8 cellular contexts compared by ENCODE assay signal in genomic region chrX:76151537-76151936, GRCh38. TPM values are rescaled to one million over a fixed set of nuclear protein-coding genes. Genes with fewer than 3 reads are reported as not detected.
DNase-seq lines count a peak whose midpoint lies in the region; ATAC-seq, FAIRE-seq and TF ChIP-seq lines count a peak whose summit lies in the region.
"Not testable (repeated sequence)": the region's sequence is repeated elsewhere in the genome, so short reads cannot be mapped to it uniquely, and the experiment has no call there.

No MANE protein-coding gene starts in this region.

- not testable (repeated sequence) for H3K27ac Mint-ChIP-seq in stimulated activated naive B cell treated with anti-CD40 and anti-IgM and Interleukin-4, amounts not matched to agents 10 μg/mL and 1 μg/mL and 100 μg/mL, for 72 hours

- H3K4me1 Mint-ChIP-seq in stimulated activated naive B cell treated with anti-CD40 and anti-IgM and Interleukin-4, amounts not matched to agents 10 μg/mL and 1 μg/mL and 100 μg/mL, for 72 hours = peaks cover 8 to 10% of the 10 kb centered on the region in 2 donors

- H4K20me1 ChIP-seq in GM12878 (ENCODE audit: control insufficient read depth, insufficient read depth) = not testable (repeated sequence)

- TF ChIP-seq RAD21 in GM12878 (IDR thresholded peaks at IDR 0.05; ENCODE audit: insufficient read depth, low read depth, low read length) = not testable (repeated sequence)

- not testable (repeated sequence) for H3K36me3 Mint-ChIP-seq in stimulated activated naive B cell treated with anti-CD40 and anti-IgM and Interleukin-4, amounts not matched to agents 10 μg/mL and 1 μg/mL and 100 μg/mL, for 72 hours

- peak; percentile 92 for FAIRE-seq in GM12878 (lab: Jason Lieb, UNC)

- intact Hi-C loops in GM12878 (cut with micrococcal nuclease; ENCODE audit: unreplicated experiment) = not testable (repeated sequence)

- SMC1A ChIA-PET in GM12878 (lab: Charles Lee; ENCODE audit: uncharacterized antibody, unreplicated experiment) = not testable (repeated sequence)

- H3K9me3 ChIP-seq in GM12878 (replicated peaks; ENCODE audit: control insufficient read depth, insufficient read depth, low read length) = not testable (repeated sequence)

- H3K4me2 ChIP-seq in GM12878 (ENCODE audit: control insufficient read depth, insufficient read depth) = not testable (repeated sequence)

- CTCF ChIA-PET in GM12878 (lab: Yijun Ruan, JAX) = not testable (repeated sequence)

- H3K27me3 Mint-ChIP-seq in stimulated activated naive B cell treated with anti-CD40 and anti-IgM and Interleukin-4, amounts not matched to agents 10 μg/mL and 1 μg/mL and 100 μg/mL, for 72 hours = peaks cover 0 to 10% of the 10 kb centered on the region in 2 donors

- WGBS in GM12878 (ENCODE audit: insufficient coverage, insufficient replicate concordance, low lambda C conversion rate, missing lambda C conversion rate) = no CpG with 5 or more reads among the region's 7 CpGs

- BruUV-seq in GM12878 (replicated peaks; lab: Mats Ljungman, UMichigan) = not testable (repeated sequence)

- not testable (repeated sequence) for TF ChIP-seq CTCF in GM12878 (IDR thresholded peaks at IDR 0.05 in 2 of 3, conservative IDR thresholded peaks at IDR 0.05 in 1 of 3; ENCODE audit: control insufficient read depth in 2 of 3, extremely low read depth in 1 of 3, insufficient read depth in 1 of 3, low read depth in 3 of 3, low read length in 3 of 3)

- H2AFZ ChIP-seq in GM12878 (ENCODE audit: control insufficient read depth, low read depth, low read length) = not testable (repeated sequence)

- TF ChIP-seq EP300 in GM12878 (IDR thresholded peaks at IDR 0.05; ENCODE audit: borderline replicate concordance in 1 of 2, control insufficient read depth in 1 of 2, low read depth in 2 of 2, low read length in 2 of 2) = not testable (repeated sequence)

- not testable (repeated sequence) for H3K27me3 ChIP-seq in GM12878 (replicated peaks in 1 of 2; ENCODE audit: control insufficient read depth in 2 of 2, insufficient read depth in 2 of 2, low read length in 1 of 2)

- not testable (repeated sequence) for H3K79me2 ChIP-seq in GM12878 (ENCODE audit: control insufficient read depth, insufficient read depth, low read length)

- POLR2A ChIA-PET in GM12878 (lab: Charles Lee) = not testable (repeated sequence)

- DNase-seq in GM12878 (ENCODE audit: low read depth, low spot score); stimulated activated naive B cell treated with anti-CD40 and anti-IgM and Interleukin-4, amounts not matched to agents 10 μg/mL and 1 μg/mL and 100 μg/mL, for 72 hours: not testable (repeated sequence)

- not testable (repeated sequence) for H3K9me3 Mint-ChIP-seq in stimulated activated naive B cell treated with anti-CD40 and anti-IgM and Interleukin-4, amounts not matched to agents 10 μg/mL and 1 μg/mL and 100 μg/mL, for 72 hours

- not testable (repeated sequence) for H3K4me3 Mint-ChIP-seq in stimulated activated naive B cell treated with anti-CD40 and anti-IgM and Interleukin-4, amounts not matched to agents 10 μg/mL and 1 μg/mL and 100 μg/mL, for 72 hours

- H3K9ac ChIP-seq in GM12878 (ENCODE audit: control insufficient read depth, insufficient read depth, low read length) = not testable (repeated sequence)

- ATAC-seq in GM18520 (IDR thresholded peaks at IDR 0.05; ENCODE audit: unreplicated experiment) (peak; percentile 86), GM19372 (IDR thresholded peaks at IDR 0.05; ENCODE audit: low read depth, unreplicated experiment) (peak; percentile 70), GM21528 (IDR thresholded peaks at IDR 0.05; ENCODE audit: low FRiP score, unreplicated experiment) (peak; percentile 66), HG02798 (IDR thresholded peaks at IDR 0.05; ENCODE audit: poor library complexity, unreplicated experiment) (peak; percentile 79), HG03095 (IDR thresholded peaks at IDR 0.05; ENCODE audit: unreplicated experiment) (peak; percentile 64), HG03460 (IDR thresholded peaks at IDR 0.05; ENCODE audit: unreplicated experiment) (peak; percentile 56), GM12878 (peak; percentile 76)
- peak; percentile 36 to 38 for ATAC-seq in stimulated activated naive B cell treated with anti-CD40 and anti-IgM and Interleukin-4, amounts not matched to agents 10 μg/mL and 1 μg/mL and 100 μg/mL, for 72 hours (replicated peaks)

- not testable (repeated sequence) for H3K4me1 ChIP-seq in GM12878 (ENCODE audit: control insufficient read depth, insufficient read depth, low read length)

- in situ Hi-C loops in GM12878 (cut with MboI) = not testable (repeated sequence)

- RAD21 ChIA-PET in GM12878 (lab: Charles Lee; ENCODE audit: unreplicated experiment) = not testable (repeated sequence)

- not testable (repeated sequence) for H3K4me3 ChIP-seq in GM12878

- H3K36me3 ChIP-seq in GM12878 (ENCODE audit: control insufficient read depth in 2 of 2, insufficient read depth in 2 of 2, low read length in 1 of 2) = not testable (repeated sequence)

- not testable (repeated sequence) for H3K27ac ChIP-seq in GM12878 (ENCODE audit: control insufficient read depth, insufficient read depth)

- TF ChIP-seq POLR2A in GM12878 (IDR thresholded peaks at IDR 0.05; ENCODE audit: low read depth, low read length) = not testable (repeated sequence)

RNA-seq across cellular contexts. Expression of gene PBDC1, which starts 21.3 kb away (rescaled TPM):
- total RNA-seq in GM12878 (2013; cell fraction: nucleolus; rRNA removed) = 5.1 and 7.8 TPM in 2 replicates
- 8.7 and 12.9 TPM in 2 replicates for total RNA-seq in GM12878 (2014; rRNA removed)
- total RNA-seq in GM12878 (2014; rRNA removed; fragmentation: Illumina TruSeq; extraction: Trizol) = 20.6 and 24.0 TPM in 2 replicates
- 23.3 and 23.7 TPM in 2 replicates for total RNA-seq in GM12878 (2021)
- polyA plus RNA-seq in GM12878 (2011; ENCODE audit: low read depth) = 24.6 TPM
- polyA plus RNA-seq in GM12878 (2011; rRNA removed) = 33.4 and 40.2 TPM in 2 replicates
- polyA plus RNA-seq in GM12878 (2011; cell fraction: cytosol; rRNA removed) = 25.9 and 28.0 TPM in 2 replicates
- polyA plus RNA-seq in GM12878 (2011; cell fraction: nucleus; rRNA removed) = 12.3 and 14.1 TPM in 2 replicates
- polyA plus RNA-seq in GM12878 (2012) = 30.4 and 40.7 TPM in 2 replicates
- polyA plus RNA-seq in GM12878 (2014; fragmentation: Illumina TruSeq; extraction: Trizol) = 59.7 and 71.9 TPM in 2 replicates
- polyA plus RNA-seq in GM12878 (2014; fragmentation: Nextera tagmentation; extraction: Ambion mirVana) = 100 to 1,000 TPM in 1 of 2 experiments, 10 to 100 TPM in 1; 78.1 to 106 TPM
- 22.3 and 30.9 TPM in 2 replicates for polyA plus RNA-seq in GM12878 (2014; rRNA removed)
- polyA plus RNA-seq in GM12878 (2016; fragmentation: Nextera tagmentation; extraction: Ambion mirVana) = 10 to 100 TPM; 47.6 to 50.5 TPM
- polyA minus RNA-seq in GM12878 (2011; rRNA and poly(A)+ RNA removed) = 16.5 and 22.0 TPM in 2 replicates
- 5.1 and 6.8 TPM in 2 replicates for polyA minus RNA-seq in GM12878 (2011; cell fraction: cytosol; rRNA and poly(A)+ RNA removed)
- polyA minus RNA-seq in GM12878 (2011; cell fraction: nucleus; rRNA and poly(A)+ RNA removed) = 3.6 and 7.2 TPM in 2 replicates
